ENCODE assay signal across 13 cellular contexts in the genomic region with DNA sequence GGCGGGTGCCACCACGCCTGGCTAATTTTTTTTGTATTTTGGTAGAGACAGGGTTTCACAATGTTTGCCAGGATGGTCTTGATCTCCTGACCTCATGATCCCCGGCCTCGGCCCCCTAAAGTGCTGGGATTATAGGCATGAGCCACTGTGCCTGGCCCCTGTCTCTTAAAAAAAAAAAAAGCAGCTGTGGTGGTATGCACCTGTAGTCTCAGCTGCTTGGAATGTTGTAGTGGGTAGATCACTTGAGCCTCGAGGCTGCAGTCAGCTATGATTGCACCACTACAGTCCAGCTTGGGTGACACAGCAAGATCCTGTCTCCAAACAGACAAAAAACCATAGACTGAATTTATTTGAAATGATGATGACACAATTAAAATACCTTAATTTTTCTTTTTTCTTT. TPM values are rescaled to one million over a fixed set of nuclear protein-coding genes. Genes with fewer than 3 reads are reported as not detected.
DNase-seq lines count a peak whose midpoint lies in the region; ATAC-seq and TF ChIP-seq lines count a peak whose summit lies in the region.
"Had no signal": no experiment of that assay in that cellular context is flagged by ENCODE, and none has a peak within 500 bp of the region (broad histone marks: within the 10 kb centered on the region; RNA-seq: fewer than 3 reads in every experiment).

No MANE protein-coding gene starts in this region.

- H3K4me1 ChIP-seq in HCT116 (ENCODE audit: control insufficient read depth in 1 of 2, insufficient read depth in 2 of 2, low read length in 2 of 2) = peaks cover 13% of the 10 kb centered on the region in 2 experiments
- peaks cover 0 to 4% of the 10 kb centered on the region in 2 experiments; a peak in 1 of 4 replicates for H3K4me1 ChIP-seq in SK-N-SH (ENCODE audit: control insufficient read depth in 1 of 2, insufficient read depth in 2 of 2, low read depth in 1 of 2, low read length in 1 of 2)
- no peaks in the 10 kb centered on the region for H3K4me1 ChIP-seq in stomach
- H3K4me1 ChIP-seq: breast epithelium had no signal

- H3F3A ChIP-seq in SK-N-SH (replicated peaks; ENCODE audit: insufficient read depth) = peaks cover 22% of the 10 kb centered on the region

- H3K9ac ChIP-seq in HCT116 (ENCODE audit: low read length) (no peak overlapping the region), SK-N-SH (0 out of 2 replicates have a peak overlapping the region, but pooled peaks have one; percentile 28)

- H3K4me1 Mint-ChIP-seq in type B pancreatic cell (ENCODE audit: unreplicated experiment) = no peaks in the 10 kb centered on the region
- H3K4me1 Mint-ChIP-seq in activated naive CD8-positive, alpha-beta T cell treated with anti-CD3 and anti-CD28 coated beads, Interleukin-2, amount 50 U/mL, for 24 hours = peaks cover 14% of the 10 kb centered on the region

- no peaks in the 10 kb centered on the region for H3K9me3 Mint-ChIP-seq in type B pancreatic cell
- no peaks in the 10 kb centered on the region for H3K9me3 Mint-ChIP-seq in activated naive CD8-positive, alpha-beta T cell treated with anti-CD3 and anti-CD28 coated beads, Interleukin-2, amount 50 U/mL, for 24 hours
- H3K9me3 Mint-ChIP-seq: IgD-negative memory B cell; natural killer cell treated with Interleukin-12 subunit alpha and Interleukin-12 subunit beta and Interleukin-15 and Interleukin-18, amount 100 ng/mL, for 72 hours had no signal

- CTCF ChIA-PET in HCT116 (lab: Charles Lee) (no interaction called here), SK-N-SH (lab: Yijun Ruan, JAX) (no interaction called here)

- no peak for TF ChIP-seq RAD21 in HCT116 (IDR thresholded peaks at IDR 0.05; ENCODE audit: low read depth)
- TF ChIP-seq RAD21 in SK-N-SH (IDR thresholded peaks at IDR 0.05; ENCODE audit: low read length) = no peak

- H3K4me2 ChIP-seq in HCT116 (ENCODE audit: low read length) = no peak overlapping the region
- peak overlapping the region; percentile 12; the same call in 1 of the 2 replicates for H3K4me2 ChIP-seq in SK-N-SH

- TF ChIP-seq POLR2A in HCT116 (IDR thresholded peaks at IDR 0.05; ENCODE audit: borderline replicate concordance, extremely low read depth, insufficient read depth, insufficient read length) (no peak), stomach (IDR thresholded peaks at IDR 0.05) (no peak)

- POLR2A ChIA-PET in HCT116 (lab: Charles Lee) = interaction anchor here (0.6 to 1.4 kb wide), 3 partner anchors 9 to 34 kb away, joined by 3 to 5 read pairs (median 3); partner anchors contain the start of genes CDK12 and MED1
- POLR2A ChIA-PET in SK-N-SH (lab: Yijun Ruan, JAX) = no interaction called here

- no peak; a peak in 1 of 4 replicates for TF ChIP-seq EP300 in SK-N-SH (IDR thresholded peaks at IDR 0.05; ENCODE audit: borderline replicate concordance in 1 of 2, low read depth in 1 of 2, low read length in 1 of 2)
- no peak for TF ChIP-seq EP300 in stomach (IDR thresholded peaks at IDR 0.05)

- H3K36me3 ChIP-seq in HCT116 (ENCODE audit: control insufficient read depth in 1 of 2, insufficient read depth in 2 of 2, low read length in 2 of 2) = peaks cover 1 to 10% of the 10 kb centered on the region in 2 experiments; a peak in 2 of 4 replicates
- peaks cover 3 to 21% of the 10 kb centered on the region in 2 experiments for H3K36me3 ChIP-seq in SK-N-SH (replicated peaks in 1 of 2; ENCODE audit: control insufficient read depth in 1 of 2, insufficient read depth in 2 of 2, low read length in 1 of 2)
- H3K36me3 ChIP-seq in stomach = peaks cover 5 to 62% (median 49%) of the 10 kb centered on the region in 4 donors
- H3K36me3 ChIP-seq: breast epithelium had no signal

- peak; percentile 67; the same call in 1 of the 2 replicates for ATAC-seq in HCT116
- ATAC-seq in activated naive CD8-positive, alpha-beta T cell treated with anti-CD3 and anti-CD28 coated beads, Interleukin-2, amount 50 U/mL, for 24 hours = no peak
- ATAC-seq: natural killer cell treated with Interleukin-12 subunit alpha and Interleukin-12 subunit beta and Interleukin-15 and Interleukin-18, amount 100 ng/mL, for 72 hours had no signal

- H4K20me1 ChIP-seq in HCT116 (ENCODE audit: insufficient read depth) (no peaks in the 10 kb centered on the region; the same call in 1 of the 2 replicates), SK-N-SH (ENCODE audit: insufficient read depth) (peaks cover 15% of the 10 kb centered on the region; the same call in 1 of the 2 replicates)

- TF ChIP-seq CTCF in HCT116 (IDR thresholded peaks at IDR 0.05 in 2 of 3, conservative IDR thresholded peaks at IDR 0.05 in 1 of 3; ENCODE audit: borderline replicate concordance in 1 of 3, insufficient read depth in 1 of 3, low read depth in 2 of 3, low read length in 2 of 3) (no peak), SK-N-SH (IDR thresholded peaks at IDR 0.05) (no peak), fibroblast of the aortic adventitia (IDR thresholded peaks at IDR 0.05; ENCODE audit: insufficient read depth, low read length) (no peak), type B pancreatic cell (conservative IDR thresholded peaks at IDR 0.05) (no peak), stomach (IDR thresholded peaks at IDR 0.05) (no peak)

- H3K79me2 ChIP-seq in HCT116 (ENCODE audit: insufficient read depth, low read length) (peaks cover 75% of the 10 kb centered on the region), SK-N-SH (ENCODE audit: insufficient read depth) (peaks cover 90% of the 10 kb centered on the region)

- H3K9me2 ChIP-seq in HCT116 (ENCODE audit: insufficient read depth) (no peaks in the 10 kb centered on the region), SK-N-SH (no peaks in the 10 kb centered on the region)

- H3K27me3 Mint-ChIP-seq in type B pancreatic cell = no peaks in the 10 kb centered on the region
- no peaks in the 10 kb centered on the region for H3K27me3 Mint-ChIP-seq in activated naive CD8-positive, alpha-beta T cell treated with anti-CD3 and anti-CD28 coated beads, Interleukin-2, amount 50 U/mL, for 24 hours
- H3K27me3 Mint-ChIP-seq: IgD-negative memory B cell; natural killer cell treated with Interleukin-12 subunit alpha and Interleukin-12 subunit beta and Interleukin-15 and Interleukin-18, amount 100 ng/mL, for 72 hours had no signal

- no TSS peak for BruUV-seq in HCT116 (replicated peaks; lab: Mats Ljungman, UMichigan)

- peak overlapping the region; percentile 83 for H3K27ac Mint-ChIP-seq in type B pancreatic cell
- no peak overlapping the region for H3K27ac Mint-ChIP-seq in activated naive CD8-positive, alpha-beta T cell treated with anti-CD3 and anti-CD28 coated beads, Interleukin-2, amount 50 U/mL, for 24 hours
- H3K27ac Mint-ChIP-seq: natural killer cell treated with Interleukin-12 subunit alpha and Interleukin-12 subunit beta and Interleukin-15 and Interleukin-18, amount 100 ng/mL, for 72 hours had no signal

- intact Hi-C loops in HCT116 (cut with micrococcal nuclease) = no loop called here
- intact Hi-C loops in stomach (cut with DNase I; ENCODE audit: low total_unique reads) = no loop called here

- RAD21 ChIA-PET in HCT116 (lab: Charles Lee; ENCODE audit: low non-redundant PET in 1 of 2, low total read pairs in 2 of 2, uncharacterized antibody in 2 of 2, unreplicated experiment in 2 of 2) = no interaction called here

- DNase-seq in HCT116 (ENCODE audit: low read depth, low spot score) (peak; percentile 15), SK-N-SH (no peak), fibroblast of the aortic adventitia (ENCODE audit: low read depth) (peak; percentile 92), type B pancreatic cell (ENCODE audit: extremely low spot score, unreplicated experiment) (no peak), stomach (no peak), NCI-H510A (lab: John Stamatoyannopoulos, UW) (no peak)
- no peak for DNase-seq in activated naive CD8-positive, alpha-beta T cell treated with anti-CD3 and anti-CD28 coated beads, Interleukin-2, amount 50 U/mL, for 24 hours
- DNase-seq: hypothalamus; NCI-H446; stimulated activated CD4-positive, alpha-beta T cell treated with anti-CD3 and anti-CD28 coated beads, Interleukin-2, amount 100 ng/mL, for 24 hours had no signal

- H3K9me3 ChIP-seq in HCT116 (ENCODE audit: control insufficient read depth in 1 of 2, insufficient read depth in 1 of 2, low read depth in 1 of 2, low read length in 2 of 2) (no peaks in the 10 kb centered on the region), SK-N-SH (no peaks in the 10 kb centered on the region), stomach (no peaks in the 10 kb centered on the region)
- H3K9me3 ChIP-seq: breast epithelium had no signal

- H3K36me3 Mint-ChIP-seq in type B pancreatic cell = peaks cover 10% of the 10 kb centered on the region
- H3K36me3 Mint-ChIP-seq in activated naive CD8-positive, alpha-beta T cell treated with anti-CD3 and anti-CD28 coated beads, Interleukin-2, amount 50 U/mL, for 24 hours (ENCODE audit: low read depth) = peaks cover 23% of the 10 kb centered on the region

- H3K4me3 Mint-ChIP-seq in type B pancreatic cell = no peak overlapping the region
- H3K4me3 Mint-ChIP-seq in activated naive CD8-positive, alpha-beta T cell treated with anti-CD3 and anti-CD28 coated beads, Interleukin-2, amount 50 U/mL, for 24 hours = no peak overlapping the region
- H3K4me3 Mint-ChIP-seq: IgD-negative memory B cell; natural killer cell treated with Interleukin-12 subunit alpha and Interleukin-12 subunit beta and Interleukin-15 and Interleukin-18, amount 100 ng/mL, for 72 hours had no signal

- H3K27ac ChIP-seq in HCT116 (ENCODE audit: low read depth, low read length) (peak overlapping the region; percentile 43; the same call in 1 of the 2 replicates), SK-N-SH (ENCODE audit: low read depth in 2 of 2, low read length in 1 of 2) (peak overlapping the region in 1 of 2 experiments; percentile 50; a peak in 2 of 4 replicates), stomach (no peak overlapping the region)

- H2AFZ ChIP-seq in HCT116 (ENCODE audit: low read depth, low read length, poor library complexity, severe bottlenecking) = no peak overlapping the region
- no peak overlapping the region for H2AFZ ChIP-seq in SK-N-SH (ENCODE audit: low read depth)

- H3K4me3 ChIP-seq in HCT116 (replicated peaks in 1 of 2; ENCODE audit: low read depth in 1 of 2, low read length in 2 of 2) (no peak overlapping the region), SK-N-SH (ENCODE audit: low read depth in 2 of 2, low read length in 1 of 2) (no peak overlapping the region), fibroblast of the aortic adventitia (ENCODE audit: low read depth, low read length) (no peak overlapping the region), stomach (no peak overlapping the region)
- H3K4me3 ChIP-seq: breast epithelium had no signal

- no peaks in the 10 kb centered on the region for H3K27me3 ChIP-seq in HCT116 (ENCODE audit: insufficient read depth, low read length)
- H3K27me3 ChIP-seq in SK-N-SH (ENCODE audit: insufficient read depth) = no peaks in the 10 kb centered on the region
- no peaks in the 10 kb centered on the region for H3K27me3 ChIP-seq in stomach
- H3K27me3 ChIP-seq: breast epithelium had no signal

- 71% methylated on average over 5 of the region's 5 CpGs for WGBS in SK-N-SH (ENCODE audit: low lambda C conversion rate)
- WGBS in stomach, 5 donors = 91 to 97% (median 94%) methylated on average over 5 of the region's 5 CpGs

RNA-seq across cellular contexts. Expression of gene CDK12, which starts 24.3 kb away (rescaled TPM):
- total RNA-seq in HCT116 (2021; ENCODE audit: unreplicated experiment) (51.2 TPM), fibroblast of the aortic adventitia (ENCODE audit: low replicate concordance) (27.6 and 43.9 TPM in 2 replicates), type B pancreatic cell (ENCODE audit: low replicate concordance) (60.7 and 64.5 TPM in 2 replicates), stomach (10 to 100 TPM; 25.8 to 66.5 (median 45.6) TPM)
- polyA plus RNA-seq in HCT116 (2012) = 15.0 and 19.3 TPM in 2 replicates
- polyA plus RNA-seq in SK-N-SH (2012; rRNA removed) (11.6 and 15.7 TPM in 2 replicates), stomach (1 to 10 TPM; 5.1 to 5.5 (median 5.2) TPM)
- 8.5 and 9.0 TPM in 2 replicates for polyA plus RNA-seq in SK-N-SH (2012; cell fraction: cytosol; rRNA removed)
- 45.1 and 59.0 TPM in 2 replicates for polyA plus RNA-seq in SK-N-SH (2012; cell fraction: nucleus; rRNA removed)

RNA-seq across cellular contexts. Expression of gene MED1, which starts 34.5 kb away (rescaled TPM):
- total RNA-seq in HCT116 (2021; ENCODE audit: unreplicated experiment) (55.7 TPM), fibroblast of the aortic adventitia (ENCODE audit: low replicate concordance) (21.6 and 31.7 TPM in 2 replicates), type B pancreatic cell (ENCODE audit: low replicate concordance) (33.7 and 46.2 TPM in 2 replicates), stomach (10 to 100 TPM in 4 of 5 donors, 1 to 10 TPM in 1; 6.4 to 48.7 (median 19.7) TPM)
- 21.2 and 27.4 TPM in 2 replicates for polyA plus RNA-seq in HCT116 (2012)
- polyA plus RNA-seq in SK-N-SH (2012; rRNA removed) (12.3 and 19.9 TPM in 2 replicates), stomach (1 to 10 TPM; 5.1 to 7.4 (median 6.9) TPM)
- 13.8 and 15.7 TPM in 2 replicates for polyA plus RNA-seq in SK-N-SH (2012; cell fraction: cytosol; rRNA removed)
- polyA plus RNA-seq in SK-N-SH (2012; cell fraction: nucleus; rRNA removed) = 6.3 and 15.8 TPM in 2 replicates

Comparison
In these comparisons a context has a peak if more than half of its experiments do, and no peak if none do; other contexts are left out.
1. DNase-seq: peak in HCT116 (single experiment) and fibroblast of the aortic adventitia (single experiment); none in SK-N-SH (single experiment), type B pancreatic cell (single experiment), stomach (single experiment), activated naive CD8-positive, alpha-beta T cell treated with anti-CD3 and anti-CD28 coated beads, Interleukin-2, amount 50 U/mL, for 24 hours (single experiment) and NCI-H510A (single experiment).
2. Of the 11 proteins assayed by ChIP-seq in both SK-N-SH and HCT116: peak only in SK-N-SH: JUND and MAX; only in HCT116: none; in both: none; in neither: 9.